1 cellular context compared by ENCODE assay signal in genomic region chr3:49553320-49553689, GRCh38.
TF ChIP-seq lines count a peak whose summit lies in the region.

No MANE protein-coding gene starts in this region.

TF ChIP-seq in HepG2, 621 proteins besides CTCF, POLR2A, EP300 and RAD21 (continued from another document):
- TF ChIP-seq CEBPG (CRISPR knock-in tag; IDR thresholded peaks at IDR 0.05) (peak; percentile 61), ZFP91 (CRISPR knock-in tag; IDR thresholded peaks at IDR 0.05; ENCODE audit: borderline replicate concordance) (no peak), ATF7 (IDR thresholded peaks at IDR 0.05) (peak; percentile 95), ATF7 (CRISPR knock-in tag; IDR thresholded peaks at IDR 0.05) (no peak), ZNF772 (CRISPR knock-in tag; IDR thresholded peaks at IDR 0.05) (peak; percentile 57; the same call in 1 of the 2 replicates), KMT2B (CRISPR knock-in tag; IDR thresholded peaks at IDR 0.05) (no peak), CREB1 (IDR thresholded peaks at IDR 0.05) (peak; percentile 98), CREB1 (CRISPR knock-in tag; IDR thresholded peaks at IDR 0.05) (peak; percentile 23; the same call in 1 of the 2 replicates), ZBTB21 (CRISPR knock-in tag; IDR thresholded peaks at IDR 0.05) (peak; percentile 78; the same call in 1 of the 2 replicates), ZNF224 (CRISPR knock-in tag; IDR thresholded peaks at IDR 0.05) (no peak), SALL1 (CRISPR knock-in tag; IDR thresholded peaks at IDR 0.05) (no peak), ZBTB4 (CRISPR knock-in tag; IDR thresholded peaks at IDR 0.05; ENCODE audit: borderline replicate concordance) (no peak)
